Comparison of ENCODE assay signal across 17 cellular contexts in the genomic region with DNA sequence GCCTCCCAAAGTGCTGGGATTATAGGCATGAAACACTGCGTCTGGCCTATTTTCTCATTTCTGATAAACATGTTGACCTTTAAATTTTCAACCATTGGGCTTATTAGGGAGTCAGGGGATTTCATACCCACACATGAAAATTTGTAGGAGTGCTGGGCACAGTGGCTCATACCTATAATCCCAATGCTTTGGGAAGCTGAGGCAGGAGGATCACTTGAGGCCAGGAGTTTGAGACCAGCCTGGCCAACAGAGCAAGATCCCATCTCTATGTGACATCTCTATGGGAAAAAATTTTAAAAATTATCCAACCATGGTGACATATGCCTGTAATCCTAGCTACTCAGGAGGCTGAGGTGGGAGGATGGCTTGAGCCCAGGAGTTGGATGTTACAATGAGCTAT. TPM values are rescaled to one million over a fixed set of nuclear protein-coding genes. Genes with fewer than 3 reads are reported as not detected.
A peak's percentile ranks its signal among the peaks of the same experiment; 100 is the strongest.
DNase-seq lines count a peak whose midpoint lies in the region; ATAC-seq and TF ChIP-seq lines count a peak whose summit lies in the region.
"Had no signal": no experiment of that assay in that cellular context is flagged by ENCODE, and none has a peak within 500 bp of the region (broad histone marks: within the 10 kb centered on the region; RNA-seq: fewer than 3 reads in every experiment).

No MANE protein-coding gene starts in this region.

- no peak for TF ChIP-seq POLR2A in lower leg skin (IDR thresholded peaks at IDR 0.05)

- H3K27me3 Mint-ChIP-seq in central memory CD8-positive, alpha-beta T cell: no peaks in the 10 kb centered on the region
- peaks cover 2% of the 10 kb centered on the region for H3K27me3 Mint-ChIP-seq in endothelial cell (ENCODE audit: unreplicated experiment)
- H3K27me3 Mint-ChIP-seq: CD4-positive, alpha-beta T cell had no signal

- DNase-seq in central memory CD8-positive, alpha-beta T cell (ENCODE audit: low spot score in 2 of 2): no peak
- DNase-seq in stimulated activated effector memory CD8-positive, alpha-beta T cell treated with anti-CD3 and anti-CD28 coated beads, Interleukin-12 subunit alpha, Interleukin-12 subunit beta, amount 100 ng/mL, for 72 hours (ENCODE audit: low spot score in 2 of 2): no peak
- DNase-seq in NCI-H1105 (lab: John Stamatoyannopoulos, UW): no peak
- DNase-seq in lower leg skin (ENCODE audit: low spot score in 2 of 2): no peak
- no peak for DNase-seq in activated CD4-positive, CD25-positive, alpha-beta regulatory T cell treated with anti-CD3 and anti-CD28 coated beads, Interleukin-2, amount 50 U/mL, for 72 hours
- DNase-seq in endothelial cell (ENCODE audit: low spot score): no peak
- DNase-seq: 8988T; ACHN; BE2C; C1 segment of cervical spinal cord; Caco-2; Calu3; CD4-positive, alpha-beta T cell; CD8-positive, alpha-beta T cell; DMS79 treated with DMSO at 0.1 percent for 48 hours had no signal

- CTCF ChIA-PET in HEK293 (lab: Yijun Ruan, JAX): interaction anchor here (1.0 kb wide), 1 partner anchor 577 kb away, joined by 3 read pairs; no protein-coding TSS in a partner anchor

- H3K4me1 ChIP-seq in HEK293 (ENCODE audit: control insufficient read depth, insufficient read depth, low read length): peaks cover 6% of the 10 kb centered on the region
- H3K4me1 ChIP-seq: BE2C, BLaER1, Caco-2 had no signal

- no peak overlapping the region for H3K4me3 Mint-ChIP-seq in central memory CD8-positive, alpha-beta T cell
- no peak overlapping the region for H3K4me3 Mint-ChIP-seq in stimulated activated effector memory CD8-positive, alpha-beta T cell treated with anti-CD3 and anti-CD28 coated beads, Interleukin-12 subunit alpha, Interleukin-12 subunit beta, amount 100 ng/mL, for 72 hours
- no peak overlapping the region for H3K4me3 Mint-ChIP-seq in endothelial cell (ENCODE audit: unreplicated experiment)
- H3K4me3 Mint-ChIP-seq: CD4-positive, alpha-beta T cell; CD8-positive, alpha-beta T cell had no signal

- TF ChIP-seq CTCF in HEK293 (tag by site-specific recombination; IDR thresholded peaks at IDR 0.05) (no peak), lower leg skin (IDR thresholded peaks at IDR 0.05) (no peak), endothelial cell (IDR thresholded peaks at IDR 0.05; ENCODE audit: unreplicated experiment) (no peak)

- H3K27ac Mint-ChIP-seq in central memory CD8-positive, alpha-beta T cell (ENCODE audit: low read depth): peak overlapping the region; percentile 68
- peak overlapping the region; percentile 33 for H3K27ac Mint-ChIP-seq in stimulated activated effector memory CD8-positive, alpha-beta T cell treated with anti-CD3 and anti-CD28 coated beads, Interleukin-12 subunit alpha, Interleukin-12 subunit beta, amount 100 ng/mL, for 72 hours
- H3K27ac Mint-ChIP-seq in endothelial cell (ENCODE audit: unreplicated experiment): no peak overlapping the region
- H3K27ac Mint-ChIP-seq: CD4-positive, alpha-beta T cell; CD8-positive, alpha-beta T cell had no signal

- POLR2A ChIA-PET in HEK293 (lab: Yijun Ruan, JAX): interaction anchor here (0.9 to 4.6 kb wide), 2 partner anchors 10 to 53 kb away, joined by 3 to 38 read pairs; a partner anchor contains a TSS

- no peak overlapping the region for H3K27ac ChIP-seq in HEK293 (ENCODE audit: extremely low read depth, low read depth, low read length)
- H3K27ac ChIP-seq: BLaER1 had no signal

- H3K36me3 Mint-ChIP-seq in central memory CD8-positive, alpha-beta T cell (ENCODE audit: insufficient read depth): peaks cover 7% of the 10 kb centered on the region
- H3K36me3 Mint-ChIP-seq in stimulated activated effector memory CD8-positive, alpha-beta T cell treated with anti-CD3 and anti-CD28 coated beads, Interleukin-12 subunit alpha, Interleukin-12 subunit beta, amount 100 ng/mL, for 72 hours: no peaks in the 10 kb centered on the region
- H3K36me3 Mint-ChIP-seq in endothelial cell (ENCODE audit: low read depth, unreplicated experiment): no peaks in the 10 kb centered on the region

- no peaks in the 10 kb centered on the region for H3K9me3 ChIP-seq in HEK293 (ENCODE audit: control insufficient read depth, insufficient read depth, low read depth, low read length)
- H3K9me3 ChIP-seq: BE2C, BLaER1, Caco-2 had no signal

- H3K4me3 ChIP-seq in HEK293 (ENCODE audit: low read depth, low read length) (no peak overlapping the region), lower leg skin (ENCODE audit: low read depth, poor library complexity, severe bottlenecking) (no peak overlapping the region)
- H3K4me3 ChIP-seq: BLaER1 had no signal

- 100% methylated on average over 1 of the region's 1 CpG for WGBS in lower leg skin, 2 donors

- H3K4me1 Mint-ChIP-seq in central memory CD8-positive, alpha-beta T cell: no peaks in the 10 kb centered on the region
- H3K4me1 Mint-ChIP-seq in stimulated activated effector memory CD8-positive, alpha-beta T cell treated with anti-CD3 and anti-CD28 coated beads, Interleukin-12 subunit alpha, Interleukin-12 subunit beta, amount 100 ng/mL, for 72 hours: no peaks in the 10 kb centered on the region
- peaks cover 8% of the 10 kb centered on the region for H3K4me1 Mint-ChIP-seq in endothelial cell (ENCODE audit: unreplicated experiment)

- H3K9me3 Mint-ChIP-seq in central memory CD8-positive, alpha-beta T cell: no peaks in the 10 kb centered on the region
- H3K9me3 Mint-ChIP-seq in stimulated activated effector memory CD8-positive, alpha-beta T cell treated with anti-CD3 and anti-CD28 coated beads, Interleukin-12 subunit alpha, Interleukin-12 subunit beta, amount 100 ng/mL, for 72 hours: no peaks in the 10 kb centered on the region
- H3K9me3 Mint-ChIP-seq in endothelial cell (ENCODE audit: unreplicated experiment): no peaks in the 10 kb centered on the region
- H3K9me3 Mint-ChIP-seq: CD4-positive, alpha-beta T cell; CD8-positive, alpha-beta T cell had no signal

- ATAC-seq in central memory CD8-positive, alpha-beta T cell (replicated peaks; ENCODE audit: extremely low read depth, poor library complexity, severe bottlenecking): no peak
- ATAC-seq in stimulated activated effector memory CD8-positive, alpha-beta T cell treated with anti-CD3 and anti-CD28 coated beads, Interleukin-12 subunit alpha, Interleukin-12 subunit beta, amount 100 ng/mL, for 72 hours: no peak
- ATAC-seq: CD8-positive, alpha-beta T cell had no signal

- no peaks in the 10 kb centered on the region; a peak in 1 of 3 replicates for H3K36me3 ChIP-seq in HEK293 (ENCODE audit: control insufficient read depth in 2 of 2, insufficient read depth in 1 of 2, low read length in 2 of 2)
- H3K36me3 ChIP-seq: BE2C had no signal

- intact Hi-C loops in lower leg skin (cut with DNase I; ENCODE audit: low total_unique reads): no loop called here

TF ChIP-seq in HEK293, 187 proteins besides CTCF, POLR2A, EP300 and RAD21:
- TF ChIP-seq, protein P1, sequence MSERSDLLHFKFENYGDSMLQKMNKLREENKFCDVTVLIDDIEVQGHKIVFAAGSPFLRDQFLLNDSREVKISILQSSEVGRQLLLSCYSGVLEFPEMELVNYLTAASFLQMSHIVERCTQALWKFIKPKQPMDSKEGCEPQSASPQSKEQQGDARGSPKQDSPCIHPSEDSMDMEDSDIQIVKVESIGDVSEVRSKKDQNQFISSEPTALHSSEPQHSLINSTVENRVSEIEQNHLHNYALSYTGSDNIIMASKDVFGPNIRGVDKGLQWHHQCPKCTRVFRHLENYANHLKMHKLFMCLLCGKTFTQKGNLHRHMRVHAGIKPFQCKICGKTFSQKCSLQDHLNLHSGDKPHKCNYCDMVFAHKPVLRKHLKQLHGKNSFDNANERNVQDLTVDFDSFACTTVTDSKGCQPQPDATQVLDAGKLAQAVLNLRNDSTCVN (tag by site-specific recombination; optimal IDR thresholded peaks at IDR 0.05): no peak
- peak; percentile 76 for TF ChIP-seq ZNF121 (tag by site-specific recombination; IDR thresholded peaks at IDR 0.05)

RNA-seq across cellular contexts. Expression of a gene that starts 10.5 kb away (rescaled TPM):
- total RNA-seq in lower leg skin: 100 to 1,000 TPM; 304 to 569 (median 410) TPM
- 606 TPM for total RNA-seq in endothelial cell (ENCODE audit: unreplicated experiment)

RNA-seq across cellular contexts. Expression of a gene that starts 52.9 kb away (rescaled TPM):
- total RNA-seq in lower leg skin (10 to 100 TPM; 26.2 to 32.7 (median 30.9) TPM), endothelial cell (ENCODE audit: unreplicated experiment) (17.8 TPM)
